1 cellular context compared by ENCODE assay signal in the genomic region with DNA sequence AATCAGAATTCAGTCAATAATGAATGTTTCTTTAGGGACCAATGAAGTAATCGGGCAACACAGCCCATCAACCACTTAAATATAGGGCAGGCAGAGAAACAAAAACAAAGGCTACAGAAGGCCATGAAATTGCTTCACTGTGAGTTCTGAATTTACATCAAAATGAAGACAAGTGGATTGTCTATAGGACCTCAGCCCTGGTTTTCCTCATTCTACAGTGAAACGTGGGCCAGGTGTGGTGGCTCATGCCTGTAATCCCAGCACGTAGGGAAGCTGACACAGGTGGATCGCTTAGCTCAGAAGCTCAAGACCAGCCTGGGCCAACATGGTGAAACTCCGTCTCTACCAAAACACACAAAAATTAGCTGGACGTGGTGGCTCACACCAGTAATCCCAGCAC.
TF ChIP-seq lines count a peak whose summit lies in the region.

No MANE protein-coding gene starts in this region.

TF ChIP-seq in HepG2, 621 proteins besides CTCF, POLR2A, EP300 and RAD21:
- TF ChIP-seq, protein P1, sequence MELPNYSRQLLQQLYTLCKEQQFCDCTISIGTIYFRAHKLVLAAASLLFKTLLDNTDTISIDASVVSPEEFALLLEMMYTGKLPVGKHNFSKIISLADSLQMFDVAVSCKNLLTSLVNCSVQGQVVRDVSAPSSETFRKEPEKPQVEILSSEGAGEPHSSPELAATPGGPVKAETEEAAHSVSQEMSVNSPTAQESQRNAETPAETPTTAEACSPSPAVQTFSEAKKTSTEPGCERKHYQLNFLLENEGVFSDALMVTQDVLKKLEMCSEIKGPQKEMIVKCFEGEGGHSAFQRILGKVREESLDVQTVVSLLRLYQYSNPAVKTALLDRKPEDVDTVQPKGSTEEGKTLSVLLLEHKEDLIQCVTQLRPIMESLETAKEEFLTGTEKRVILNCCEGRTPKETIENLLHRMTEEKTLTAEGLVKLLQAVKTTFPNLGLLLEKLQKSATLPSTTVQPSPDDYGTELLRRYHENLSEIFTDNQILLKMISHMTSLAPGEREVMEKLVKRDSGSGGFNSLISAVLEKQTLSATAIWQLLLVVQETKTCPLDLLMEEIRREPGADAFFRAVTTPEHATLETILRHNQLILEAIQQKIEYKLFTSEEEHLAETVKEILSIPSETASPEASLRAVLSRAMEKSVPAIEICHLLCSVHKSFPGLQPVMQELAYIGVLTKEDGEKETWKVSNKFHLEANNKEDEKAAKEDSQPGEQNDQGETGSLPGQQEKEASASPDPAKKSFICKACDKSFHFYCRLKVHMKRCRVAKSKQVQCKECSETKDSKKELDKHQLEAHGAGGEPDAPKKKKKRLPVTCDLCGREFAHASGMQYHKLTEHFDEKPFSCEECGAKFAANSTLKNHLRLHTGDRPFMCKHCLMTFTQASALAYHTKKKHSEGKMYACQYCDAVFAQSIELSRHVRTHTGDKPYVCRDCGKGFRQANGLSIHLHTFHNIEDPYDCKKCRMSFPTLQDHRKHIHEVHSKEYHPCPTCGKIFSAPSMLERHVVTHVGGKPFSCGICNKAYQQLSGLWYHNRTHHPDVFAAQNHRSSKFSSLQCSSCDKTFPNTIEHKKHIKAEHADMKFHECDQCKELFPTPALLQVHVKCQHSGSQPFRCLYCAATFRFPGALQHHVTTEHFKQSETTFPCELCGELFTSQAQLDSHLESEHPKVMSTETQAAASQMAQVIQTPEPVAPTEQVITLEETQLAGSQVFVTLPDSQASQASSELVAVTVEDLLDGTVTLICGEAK (IDR thresholded peaks at IDR 0.05) = no peak
- TF ChIP-seq, protein P1 (CRISPR knock-in tag; IDR thresholded peaks at IDR 0.05) = no peak
